Comparison of ENCODE assay signal across 1 cellular context in genomic region chr7:873367-874002, GRCh38.
A peak's percentile ranks its signal among the peaks of the same experiment; 100 is the strongest.
TF ChIP-seq lines count a peak whose summit lies in the region.

No MANE protein-coding gene starts in this region.

TF ChIP-seq in HepG2, 621 proteins besides CTCF, POLR2A, EP300 and RAD21 (continued from another document and continues in another):
- no peak for TF ChIP-seq HNRNPUL1 (IDR thresholded peaks at IDR 0.05; ENCODE audit: low read depth, low read length)
- peak; percentile 77; the same call in 1 of the 2 replicates for TF ChIP-seq ZNF280D (CRISPR knock-in tag; IDR thresholded peaks at IDR 0.05)
- TF ChIP-seq HDAC2 (CRISPR knock-in tag; IDR thresholded peaks at IDR 0.05): peak; percentile 59; the same call in 1 of the 2 replicates
- TF ChIP-seq ZBTB21 (CRISPR knock-in tag; IDR thresholded peaks at IDR 0.05): no peak; the same call in 1 of the 2 replicates
- TF ChIP-seq ATF7-NPFF (CRISPR knock-in tag; IDR thresholded peaks at IDR 0.05; ENCODE audit: low read depth): peak; percentile 44; the same call in 1 of the 2 replicates
- no peak for TF ChIP-seq MAZ (IDR thresholded peaks at IDR 0.05; ENCODE audit: borderline replicate concordance, low read depth, low read length)
- TF ChIP-seq MAZ (CRISPR knock-in tag; IDR thresholded peaks at IDR 0.05; ENCODE audit: low read depth): peak; percentile 83
- TF ChIP-seq NR0B2 (CRISPR knock-in tag; IDR thresholded peaks at IDR 0.05): peak; percentile 84; the same call in 1 of the 2 replicates
- TF ChIP-seq PPARG (CRISPR knock-in tag; conservative IDR thresholded peaks at IDR 0.05): peak; percentile 75
- no peak for TF ChIP-seq GABPA (IDR thresholded peaks at IDR 0.05; ENCODE audit: low read depth, low read length)
- peak; percentile 51; the same call in 1 of the 2 replicates for TF ChIP-seq GABPA (CRISPR knock-in tag; IDR thresholded peaks at IDR 0.05; ENCODE audit: low read depth)
- TF ChIP-seq ZNF678 (CRISPR knock-in tag; IDR thresholded peaks at IDR 0.05): no peak
- peak; percentile 62; the same call in 1 of the 2 replicates for TF ChIP-seq TMF1 (CRISPR knock-in tag; IDR thresholded peaks at IDR 0.05; ENCODE audit: low read depth)
- no peak for TF ChIP-seq JUNB (CRISPR knock-in tag; IDR thresholded peaks at IDR 0.05; ENCODE audit: borderline replicate concordance)
- TF ChIP-seq FOSL1 (CRISPR knock-in tag; IDR thresholded peaks at IDR 0.05; ENCODE audit: borderline replicate concordance): peak; percentile 23; the same call in 1 of the 2 replicates
- no peak for TF ChIP-seq LCORL (IDR thresholded peaks at IDR 0.05)
- 0 out of 2 replicates have a peak, but pooled peaks have one; percentile 34 for TF ChIP-seq LCORL (CRISPR knock-in tag; IDR thresholded peaks at IDR 0.05)
- TF ChIP-seq RELA (CRISPR knock-in tag; IDR thresholded peaks at IDR 0.05): no peak
- peak; percentile 89; the same call in 1 of the 2 replicates for TF ChIP-seq MIER3 (CRISPR knock-in tag; IDR thresholded peaks at IDR 0.05; ENCODE audit: borderline replicate concordance)
- TF ChIP-seq ZNF558 (CRISPR knock-in tag; IDR thresholded peaks at IDR 0.05; ENCODE audit: borderline replicate concordance): peak; percentile 61; the same call in 1 of the 2 replicates
- peak; percentile 97 for TF ChIP-seq HNF1B (CRISPR knock-in tag; IDR thresholded peaks at IDR 0.05)
- TF ChIP-seq XBP1 (CRISPR knock-in tag; IDR thresholded peaks at IDR 0.05): peak; percentile 90; the same call in 1 of the 2 replicates
- TF ChIP-seq PTBP1 (IDR thresholded peaks at IDR 0.05; ENCODE audit: low read depth, low read length, poor library complexity, severe bottlenecking): no peak
- TF ChIP-seq ZSCAN22 (CRISPR knock-in tag; IDR thresholded peaks at IDR 0.05): no peak
- no peak for TF ChIP-seq NCOR1 (IDR thresholded peaks at IDR 0.05; ENCODE audit: borderline replicate concordance, low read length)
- peak; percentile 95 for TF ChIP-seq TFDP1 (CRISPR knock-in tag; IDR thresholded peaks at IDR 0.05; ENCODE audit: borderline replicate concordance)
- TF ChIP-seq SALL1 (CRISPR knock-in tag; IDR thresholded peaks at IDR 0.05): peak; percentile 98
- peak; percentile 91 for TF ChIP-seq ZNF616 (CRISPR knock-in tag; IDR thresholded peaks at IDR 0.05; ENCODE audit: low read depth)
- no peak for TF ChIP-seq KIAA2018 (CRISPR knock-in tag; IDR thresholded peaks at IDR 0.05; ENCODE audit: borderline replicate concordance)
- no peak for TF ChIP-seq TBP (CRISPR knock-in tag; IDR thresholded peaks at IDR 0.05)
- no peak for TF ChIP-seq ZXDC (CRISPR knock-in tag; IDR thresholded peaks at IDR 0.05)
- no peak for TF ChIP-seq SRF (IDR thresholded peaks at IDR 0.05; ENCODE audit: low read depth, low read length)
- no peak for TF ChIP-seq MED8 (CRISPR knock-in tag; IDR thresholded peaks at IDR 0.05; ENCODE audit: insufficient replicate concordance)
- peak; percentile 93 for TF ChIP-seq ZGPAT (CRISPR knock-in tag; IDR thresholded peaks at IDR 0.05)
- TF ChIP-seq SMAD9 (CRISPR knock-in tag; IDR thresholded peaks at IDR 0.05): no peak; the same call in 1 of the 2 replicates
- peak; percentile 87 for TF ChIP-seq RXRB (CRISPR knock-in tag; IDR thresholded peaks at IDR 0.05; ENCODE audit: borderline replicate concordance)
- TF ChIP-seq ZKSCAN5 (CRISPR knock-in tag; IDR thresholded peaks at IDR 0.05): no peak
- TF ChIP-seq THRA (CRISPR knock-in tag; IDR thresholded peaks at IDR 0.05; ENCODE audit: borderline replicate concordance): peak; percentile 85
- TF ChIP-seq POLR2AphosphoS5 (IDR thresholded peaks at IDR 0.05; ENCODE audit: low read depth, low read length): no peak
- TF ChIP-seq ZSCAN30 (CRISPR knock-in tag; IDR thresholded peaks at IDR 0.05): no peak
- TF ChIP-seq MXI1 (IDR thresholded peaks at IDR 0.05; ENCODE audit: borderline replicate concordance, low read depth, low read length): peak; percentile 98; the same call in 2 of the 3 replicates
- TF ChIP-seq ZNF670 (CRISPR knock-in tag; IDR thresholded peaks at IDR 0.05; ENCODE audit: borderline replicate concordance): no peak
- TF ChIP-seq POGZ (CRISPR knock-in tag; IDR thresholded peaks at IDR 0.05): 0 out of 2 replicates have a peak, but pooled peaks have one; percentile 18
